ENCODE assay signal across 9 cellular contexts in the genomic region with DNA sequence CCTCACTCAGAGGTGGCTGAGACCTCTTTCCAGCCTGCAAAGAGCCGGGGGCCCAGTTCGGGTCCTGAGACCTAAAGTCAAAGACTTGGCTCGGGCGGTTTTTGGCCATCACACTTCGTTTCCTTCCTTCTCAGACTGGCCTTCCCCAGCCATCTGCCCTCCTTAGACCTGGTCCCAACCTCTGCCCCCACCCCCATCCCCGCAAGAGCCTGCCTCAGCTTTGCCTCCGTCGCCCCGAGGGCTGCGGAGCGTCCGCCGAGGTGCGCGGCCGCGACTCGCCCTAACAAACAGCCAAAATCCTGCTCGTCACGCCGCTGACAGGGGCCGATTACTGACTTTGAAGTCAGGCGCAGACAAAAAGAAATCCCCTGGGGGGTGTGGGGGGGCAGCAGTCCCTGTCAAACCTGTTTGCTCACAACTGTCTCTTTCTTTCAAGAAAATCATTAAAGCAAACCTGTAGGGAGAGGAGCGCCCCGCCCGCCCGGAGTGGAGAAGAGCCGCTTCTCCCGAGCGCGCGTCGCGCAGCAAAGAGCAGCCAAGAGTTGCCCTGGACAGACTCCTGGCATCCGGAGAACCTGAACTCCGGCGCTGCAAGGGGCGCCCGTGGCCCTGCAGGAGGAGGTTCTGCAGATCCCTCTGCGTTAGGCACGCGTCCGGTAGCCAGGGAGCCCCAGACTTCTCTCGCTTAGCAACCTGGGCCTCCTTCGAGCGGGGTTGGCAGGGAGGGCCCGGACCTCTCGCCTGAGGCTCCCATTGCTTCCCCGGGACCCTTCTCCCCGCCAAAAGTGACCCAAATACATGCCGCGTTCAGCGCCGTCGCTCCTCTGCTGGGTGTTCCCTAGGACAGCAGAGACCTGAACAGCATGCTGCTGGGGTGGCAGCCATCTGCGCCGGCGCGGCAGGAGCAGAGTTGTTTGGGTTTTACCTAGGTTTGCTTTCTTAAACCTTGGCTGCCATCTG. TPM values are rescaled to one million over a fixed set of nuclear protein-coding genes. Genes with fewer than 3 reads are reported as not detected.
DNase-seq lines count a peak whose midpoint lies in the region; ATAC-seq, FAIRE-seq and TF ChIP-seq lines count a peak whose summit lies in the region.
"Had no signal": no experiment of that assay in that cellular context is flagged by ENCODE, and none has a peak within 500 bp of the region (broad histone marks: within the 10 kb centered on the region; RNA-seq: fewer than 3 reads in every experiment).

No MANE protein-coding gene starts in this region.

- FAIRE-seq in keratinocyte (lab: Jason Lieb, UNC): no peak

- H3K4me1 ChIP-seq in keratinocyte (ENCODE audit: control insufficient read depth, extremely low read depth, insufficient read depth, low read length): peaks cover 9% of the 10 kb centered on the region
- H3K4me1 ChIP-seq in skeletal muscle tissue (ENCODE audit: control insufficient read depth in 3 of 3, insufficient read depth in 3 of 3, low read length in 3 of 3): peaks cover 26 to 38% (median 35%) of the 10 kb centered on the region in 3 donors

- dilution Hi-C loops in keratinocyte (cut with MboI; ENCODE audit: extremely low pct_ligation_motif_present, low sequenced_read_pairs): no loop called here

- ATAC-seq in GM19452 (IDR thresholded peaks at IDR 0.05; ENCODE audit: unreplicated experiment) (no peak), HG03159 (IDR thresholded peaks at IDR 0.05; ENCODE audit: unreplicated experiment) (no peak)
- no peak for ATAC-seq in activated CD4-positive, CD25-positive, alpha-beta regulatory T cell treated with anti-CD3 and anti-CD28 coated beads, Interleukin-2, amount 50 U/mL, for 24 hours

- no peak for TF ChIP-seq CTCF in astrocyte of the cerebellum (IDR thresholded peaks at IDR 0.05; ENCODE audit: low read depth, low read length, missing control alignments)
- TF ChIP-seq CTCF in keratinocyte (optimal IDR thresholded peaks at IDR 0.05 in 1 of 3, IDR thresholded peaks at IDR 0.05 in 1 of 3, conservative IDR thresholded peaks at IDR 0.05 in 1 of 3; ENCODE audit: extremely low read depth in 1 of 3, insufficient read depth in 2 of 3, low read length in 3 of 3): no peak

- peaks cover 3% of the 10 kb centered on the region for H4K20me1 ChIP-seq in keratinocyte (ENCODE audit: control insufficient read depth, extremely low read depth, insufficient read depth, low read length)

- H3K9ac ChIP-seq in keratinocyte (ENCODE audit: control insufficient read depth, extremely low read depth, insufficient read depth, low read length) (no peak overlapping the region), skeletal muscle tissue (ENCODE audit: low read depth in 1 of 3, low read length in 3 of 3) (no peak overlapping the region)

- H2AFZ ChIP-seq in keratinocyte (ENCODE audit: control insufficient read depth, low read length): no peak overlapping the region

- H3K36me3 ChIP-seq in H7 (replicated peaks; ENCODE audit: control insufficient read depth, insufficient read depth, low read length) (no peaks in the 10 kb centered on the region), keratinocyte (ENCODE audit: control insufficient read depth in 2 of 2, extremely low read depth in 1 of 2, insufficient read depth in 2 of 2, low read length in 2 of 2) (no peaks in the 10 kb centered on the region), skeletal muscle tissue (ENCODE audit: control insufficient read depth in 3 of 3, insufficient read depth in 3 of 3, low read length in 3 of 3) (no peaks in the 10 kb centered on the region)

- in situ Hi-C loops in astrocyte of the cerebellum (cut with HindIII; ENCODE audit: low sequenced_read_pairs): no loop called here

- no peaks in the 10 kb centered on the region for H3K79me2 ChIP-seq in keratinocyte (ENCODE audit: control insufficient read depth, insufficient read depth, low read length)

- peak overlapping the region; percentile 18 for H3K4me3 ChIP-seq in H7 (ENCODE audit: insufficient read depth, low read depth, low read length)
- peak overlapping the region; percentile 19 for H3K4me3 ChIP-seq in astrocyte of the cerebellum (ENCODE audit: low read depth, low read length)
- H3K4me3 ChIP-seq in keratinocyte (ENCODE audit: control insufficient read depth in 2 of 3, extremely low read depth in 1 of 3, insufficient read depth in 2 of 3, low read depth in 1 of 3, low read length in 3 of 3): peak overlapping the region in 2 of 3 experiments; percentile 44 to 59
- peak overlapping the region; percentile 58 to 65 (median 61) for H3K4me3 ChIP-seq in skeletal muscle tissue (ENCODE audit: low read length in 3 of 3)

- H3K27ac ChIP-seq in keratinocyte (ENCODE audit: control insufficient read depth, insufficient read depth, low read length) (no peak overlapping the region), skeletal muscle tissue (ENCODE audit: low read depth, low read length) (no peak overlapping the region)

- peaks cover 97% of the 10 kb centered on the region for H3K27me3 ChIP-seq in H7 (ENCODE audit: control insufficient read depth, insufficient read depth, low read length)
- peaks cover 90% of the 10 kb centered on the region for H3K27me3 ChIP-seq in keratinocyte (ENCODE audit: control insufficient read depth, extremely low read depth, insufficient read depth, low read length)
- H3K27me3 ChIP-seq in skeletal muscle tissue (ENCODE audit: control insufficient read depth in 3 of 3, insufficient read depth in 3 of 3, low read length in 3 of 3): peaks cover 87 to 93% (median 90%) of the 10 kb centered on the region in 3 donors

- no peaks in the 10 kb centered on the region for H3K9me1 ChIP-seq in keratinocyte (ENCODE audit: control insufficient read depth, extremely low read depth, insufficient read depth, low read length)

- H3K9me3 ChIP-seq in keratinocyte (ENCODE audit: control insufficient read depth, low read depth, low read length): no peaks in the 10 kb centered on the region
- no peaks in the 10 kb centered on the region for H3K9me3 ChIP-seq in skeletal muscle tissue (ENCODE audit: control insufficient read depth in 3 of 3, low read length in 3 of 3)

- DNase-seq in H7: peak; percentile 71
- no peak for DNase-seq in astrocyte of the cerebellum (ENCODE audit: low read depth)
- no peak for DNase-seq in keratinocyte (ENCODE audit: low read depth, low spot score)
- DNase-seq: activated naive CD4-positive, alpha-beta T cell treated with anti-CD3 and anti-CD28 coated beads for 36 hours; NCI-H446 treated with DMSO at 0.1 percent for 48 hours had no signal

- H3K4me2 ChIP-seq in keratinocyte (ENCODE audit: control insufficient read depth, extremely low read depth, insufficient read depth, low read depth, low read length): peak overlapping the region; percentile 78

RNA-seq across cellular contexts. Expression of gene SOX14, which starts 4.5 kb away (rescaled TPM):
- total RNA-seq in H7 (2014; rRNA removed; shearing (Covaris generic)): 0.52 and 1.2 TPM in 2 replicates
- polyA plus RNA-seq in keratinocyte: not detected in 3 replicates
- not detected for polyA plus RNA-seq in keratinocyte (2011; ENCODE audit: low read depth)
- not detected in 2 replicates for polyA plus RNA-seq in keratinocyte (2011; cell fraction: cytosol; rRNA removed)
- not detected in 2 replicates for polyA plus RNA-seq in keratinocyte (2011; cell fraction: nucleus; rRNA removed)
- polyA plus RNA-seq in keratinocyte (2012; ENCODE audit: low replicate concordance): not detected in 2 replicates
- polyA minus RNA-seq in keratinocyte: not detected in 3 replicates
- not detected for polyA minus RNA-seq in keratinocyte (2011; cell fraction: cytosol; rRNA and poly(A)+ RNA removed)
- not detected in 2 replicates for polyA minus RNA-seq in keratinocyte (2011; cell fraction: nucleus; rRNA and poly(A)+ RNA removed)
- total RNA-seq in skeletal muscle tissue: not detected
- total RNA-seq: activated naive CD4-positive, alpha-beta T cell treated with anti-CD3 and anti-CD28 coated beads for 36 hours had no signal
